In the genomic region with DNA sequence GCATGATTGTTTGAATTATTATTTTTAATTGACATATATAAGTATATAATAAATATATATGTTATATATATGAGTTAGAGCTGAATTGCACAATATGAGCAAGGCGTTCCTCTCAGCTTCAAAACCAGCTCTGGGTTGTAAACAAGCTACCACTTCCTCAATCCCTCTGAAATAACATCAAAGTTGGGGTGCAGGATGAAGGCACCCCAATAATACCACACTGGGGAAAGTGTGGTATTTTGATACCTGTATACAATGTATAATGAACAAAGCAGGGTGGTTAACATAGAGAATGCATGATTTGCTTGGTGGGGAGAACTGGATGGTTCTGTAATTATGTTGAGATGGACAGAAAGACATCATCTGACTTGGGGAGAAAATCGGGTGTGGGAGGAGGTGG, we compare ENCODE assay signal across 14 cellular contexts. TPM values are rescaled to one million over a fixed set of nuclear protein-coding genes. Genes with fewer than 3 reads are reported as not detected.
A peak's percentile ranks its signal among the peaks of the same experiment; 100 is the strongest.
DNase-seq lines count a peak whose midpoint lies in the region; ATAC-seq and TF ChIP-seq lines count a peak whose summit lies in the region.
"Had no signal": no experiment of that assay in that cellular context is flagged by ENCODE, and none has a peak within 500 bp of the region (broad histone marks: within the 10 kb centered on the region; RNA-seq: fewer than 3 reads in every experiment).

No MANE protein-coding gene starts in this region.

- H3K79me2 ChIP-seq in GM23338 (replicated peaks; ENCODE audit: insufficient read depth) (peaks cover 32% of the 10 kb centered on the region), mesendoderm (ENCODE audit: control insufficient read depth, insufficient read depth, low read length) (peaks cover 24% of the 10 kb centered on the region)

- H3K9me3 ChIP-seq in heart left ventricle: no peaks in the 10 kb centered on the region
- H3K9me3 ChIP-seq: BE2C had no signal

- no peak overlapping the region for H3K4me3 ChIP-seq in GM23338
- no peak overlapping the region for H3K4me3 ChIP-seq in mesendoderm (ENCODE audit: low read length)
- H3K4me3 ChIP-seq in heart left ventricle: peak overlapping the region in 1 of 12 donors; percentile 84

- in situ Hi-C loops in GM13977 (cut with MboI; ENCODE audit: low pct_unique_long_range_greater_than_20kb, low sequenced_read_pairs, unreplicated experiment): loop anchor here (10.0 kb wide), 1 partner anchor 126 kb away; no protein-coding TSS in a partner anchor

- H2BK120ac ChIP-seq in mesendoderm (ENCODE audit: low read depth, low read length): no peak overlapping the region

- no peak overlapping the region; the same call in 1 of the 2 replicates for H3K4me2 ChIP-seq in GM23338
- no peak overlapping the region for H3K4me2 ChIP-seq in mesendoderm (ENCODE audit: low read length)

- no peak overlapping the region for H3K4ac ChIP-seq in mesendoderm (ENCODE audit: low read depth, low read length)

- no peak overlapping the region for H2AFZ ChIP-seq in GM23338

- TF ChIP-seq CTCF in GM23338 (conservative IDR thresholded peaks at IDR 0.05; ENCODE audit: low read depth in 2 of 2): no peak
- no peak for TF ChIP-seq CTCF in heart left ventricle (IDR thresholded peaks at IDR 0.05)
- TF ChIP-seq CTCF in GM13977 (IDR thresholded peaks at IDR 0.05; ENCODE audit: extremely low read depth, insufficient read depth, missing control alignments): no peak

- peaks cover 10% of the 10 kb centered on the region; the same call in 1 of the 2 replicates for H3K27me3 ChIP-seq in GM23338 (ENCODE audit: insufficient read depth)
- H3K27me3 ChIP-seq in mesendoderm (ENCODE audit: insufficient read depth, low read length, poor library complexity): no peaks in the 10 kb centered on the region
- peaks cover 0 to 6% (median 0%) of the 10 kb centered on the region in 9 donors for H3K27me3 ChIP-seq in heart left ventricle
- H3K27me3 ChIP-seq: BE2C had no signal

- H3K4me1 ChIP-seq in GM23338 (ENCODE audit: insufficient read depth) (peaks cover 66% of the 10 kb centered on the region), mesendoderm (ENCODE audit: control insufficient read depth, low read depth, low read length) (peaks cover 5% of the 10 kb centered on the region), heart left ventricle (peaks cover 0 to 72% (median 1%) of the 10 kb centered on the region in 12 donors)

- H4K20me1 ChIP-seq in GM23338 (replicated peaks; ENCODE audit: insufficient read depth): no peaks in the 10 kb centered on the region

- 0 out of 2 replicates have a peak, but pooled peaks cover 10% of the 10 kb centered on the region for H3F3A ChIP-seq in GM23338 (replicated peaks; ENCODE audit: low read depth)

- no peak overlapping the region for H2BK5ac ChIP-seq in mesendoderm (ENCODE audit: low read length)

- H3K23ac ChIP-seq in mesendoderm (ENCODE audit: low read length): no peak overlapping the region

- H3K4me1 Mint-ChIP-seq in GM23338: peaks cover 72% of the 10 kb centered on the region
- peaks cover 78% of the 10 kb centered on the region for H3K4me1 Mint-ChIP-seq in activated T-helper 2 cell treated with anti-CD3 and anti-CD28 coated beads, Interferon-gamma antibody, Interleukin-2, Interleukin-4, amounts not matched to agents 10 μg/mL and 5 μg/mL and 100 μg/mL, durations not matched to agents 14 hours and 24 hours and 36 hours (ENCODE audit: low read depth)

- no peaks in the 10 kb centered on the region for H3K9me2 ChIP-seq in GM23338 (ENCODE audit: insufficient read depth)

- peak overlapping the region; percentile 74; the same call in 1 of the 3 replicates for H3K4me3 Mint-ChIP-seq in GM23338
- H3K4me3 Mint-ChIP-seq in activated T-helper 2 cell treated with anti-CD3 and anti-CD28 coated beads, Interferon-gamma antibody, Interleukin-2, Interleukin-4, amounts not matched to agents 10 μg/mL and 5 μg/mL and 100 μg/mL, durations not matched to agents 14 hours and 24 hours and 36 hours (ENCODE audit: low read depth): peak overlapping the region; percentile 66

- H3K79me1 ChIP-seq in mesendoderm (ENCODE audit: low read length): peaks cover 2% of the 10 kb centered on the region

- no peak overlapping the region for H3K27ac ChIP-seq in GM23338 (ENCODE audit: low read depth)
- H3K27ac ChIP-seq in mesendoderm (ENCODE audit: low read depth, low read length): no peak overlapping the region
- H3K27ac ChIP-seq in heart left ventricle: peak overlapping the region in 1 of 12 donors; percentile 76

- H4K8ac ChIP-seq in mesendoderm (ENCODE audit: low read depth, low read length): no peak overlapping the region

- H3K9ac ChIP-seq in mesendoderm (ENCODE audit: low read length): no peak overlapping the region

- no peak overlapping the region for H4K5ac ChIP-seq in mesendoderm (ENCODE audit: low read length)

- peaks cover 3% of the 10 kb centered on the region; the same call in 1 of the 3 replicates for H3K36me3 Mint-ChIP-seq in GM23338 (ENCODE audit: low read depth)
- H3K36me3 Mint-ChIP-seq in activated T-helper 2 cell treated with anti-CD3 and anti-CD28 coated beads, Interferon-gamma antibody, Interleukin-2, Interleukin-4, amounts not matched to agents 10 μg/mL and 5 μg/mL and 100 μg/mL, durations not matched to agents 14 hours and 24 hours and 36 hours (ENCODE audit: low read depth): peaks cover 9% of the 10 kb centered on the region

- H3K36me3 ChIP-seq in GM23338 (ENCODE audit: insufficient read depth) (no peaks in the 10 kb centered on the region), mesendoderm (ENCODE audit: control insufficient read depth, insufficient read depth, low read length) (no peaks in the 10 kb centered on the region), heart left ventricle (no peaks in the 10 kb centered on the region)

- no peak overlapping the region for H3K27ac Mint-ChIP-seq in GM23338
- peak overlapping the region; percentile 59 for H3K27ac Mint-ChIP-seq in activated T-helper 2 cell treated with anti-CD3 and anti-CD28 coated beads, Interferon-gamma antibody, Interleukin-2, Interleukin-4, amounts not matched to agents 10 μg/mL and 5 μg/mL and 100 μg/mL, durations not matched to agents 14 hours and 24 hours and 36 hours

- H3K9me3 Mint-ChIP-seq in GM23338: no peaks in the 10 kb centered on the region; the same call in 1 of the 3 replicates
- H3K9me3 Mint-ChIP-seq in activated T-helper 2 cell treated with anti-CD3 and anti-CD28 coated beads, Interferon-gamma antibody, Interleukin-2, Interleukin-4, amounts not matched to agents 10 μg/mL and 5 μg/mL and 100 μg/mL, durations not matched to agents 14 hours and 24 hours and 36 hours: no peaks in the 10 kb centered on the region

- DNase-seq in AML-193 (lab: John Stamatoyannopoulos, UW) (peak; percentile 33 to 43), GM23338 (ENCODE audit: low spot score) (no peak), mesendoderm (no peak), heart left ventricle (no peak), 8988T (no peak), GM13977 (ENCODE audit: low spot score) (no peak), NCI-H2081 (lab: John Stamatoyannopoulos, UW) (no peak)
- no peak for DNase-seq in activated T-helper 2 cell treated with anti-CD3 and anti-CD28 coated beads, Interferon-gamma antibody, Interleukin-2, Interleukin-4, amounts not matched to agents 10 μg/mL and 5 μg/mL and 100 μg/mL, durations not matched to agents 14 hours and 24 hours and 36 hours (ENCODE audit: low spot score)
- DNase-seq: activated CD4-positive, alpha-beta T cell treated with anti-CD3 and anti-CD28 coated beads for 4 hours; BE2C; GDM1; nucleus accumbens; stimulated activated CD4-positive, alpha-beta T cell treated with anti-CD3 and anti-CD28 coated beads, Interleukin-1b, Interleukin-23, amount 100 ng/mL, for 48 hours had no signal

- peaks cover 13% of the 10 kb centered on the region for H3K27me3 Mint-ChIP-seq in GM23338 (ENCODE audit: insufficient read depth, low read depth, poor library complexity)
- H3K27me3 Mint-ChIP-seq in activated T-helper 2 cell treated with anti-CD3 and anti-CD28 coated beads, Interferon-gamma antibody, Interleukin-2, Interleukin-4, amounts not matched to agents 10 μg/mL and 5 μg/mL and 100 μg/mL, durations not matched to agents 14 hours and 24 hours and 36 hours (ENCODE audit: low read depth): no peaks in the 10 kb centered on the region

- H2AK5ac ChIP-seq in mesendoderm (ENCODE audit: low read length): no peak overlapping the region

- no peak overlapping the region for H3K18ac ChIP-seq in mesendoderm (ENCODE audit: low read length)

- intact Hi-C loops in activated T-helper 2 cell treated with anti-CD3 and anti-CD28 coated beads, Interferon-gamma antibody, Interleukin-2, Interleukin-4, amounts not matched to agents 10 μg/mL and 5 μg/mL and 100 μg/mL, durations not matched to agents 14 hours and 24 hours and 36 hours (cut with micrococcal nuclease): loop anchor here (2.0 to 5.0 kb wide), 4 partner anchors 92 to 158 kb away; partner anchors contain the start of gene SC5D
- intact Hi-C loops in heart left ventricle (cut with DNase I): loop anchor here in 8 of 10 donors (5.0 to 10.0 kb wide), 9 partner anchors 82 to 144 kb away; no protein-coding TSS in a partner anchor

- ATAC-seq in GM23338 (no peak), heart left ventricle (no peak)
- ATAC-seq: esophagus mucosa had no signal

- no CpG with 5 or more reads among the region's 2 CpGs for WGBS in mesendoderm (ENCODE audit: extremely low coverage, insufficient coverage, low lambda C conversion rate)
- 77 to 90% (median 83%) methylated on average over 2 of the region's 2 CpGs for WGBS in heart left ventricle, 4 donors

- H3K56ac ChIP-seq in mesendoderm (ENCODE audit: low read length): peak overlapping the region; percentile 5

- TF ChIP-seq POLR2A in heart left ventricle (IDR thresholded peaks at IDR 0.05): no peak

- H2BK15ac ChIP-seq in mesendoderm (replicated peaks; ENCODE audit: low read depth): no peak overlapping the region

TF ChIP-seq in GM23338, 12 proteins besides CTCF, POLR2A, EP300 and RAD21 (continues in another document):
- TF ChIP-seq JUNB (IDR thresholded peaks at IDR 0.05; ENCODE audit: unreplicated experiment) (no peak), POLR2AphosphoS5 (IDR thresholded peaks at IDR 0.05; ENCODE audit: low read depth) (no peak), ZNF331 (CRISPR knock-in tag; IDR thresholded peaks at IDR 0.05; ENCODE audit: low read depth) (no peak), EZH2phosphoT487 (IDR thresholded peaks at IDR 0.05; ENCODE audit: unreplicated experiment) (no peak), EZH2 (IDR thresholded peaks at IDR 0.05; ENCODE audit: low read depth, unreplicated experiment) (no peak)

RNA-seq across cellular contexts. Expression of gene SORL1, which starts 1.7 kb away (rescaled TPM):
- 78.3 and 78.8 TPM in 2 replicates for total RNA-seq in GM23338 (2014; rRNA removed; shearing (Covaris generic))
- polyA plus RNA-seq in GM23338 (2016; fragmentation: Nextera tagmentation; extraction: Ambion mirVana) (20.1 and 23.0 TPM in 2 replicates), heart left ventricle (under 1 TPM; 0.72 to 0.83 TPM)
- total RNA-seq in activated T-helper 2 cell treated with anti-CD3 and anti-CD28 coated beads, Interferon-gamma antibody, Interleukin-2, Interleukin-4, amounts not matched to agents 10 μg/mL and 5 μg/mL and 100 μg/mL, durations not matched to agents 14 hours and 24 hours and 36 hours: 20.2 and 20.3 TPM in 2 replicates
- polyA plus RNA-seq in mesendoderm (2013, experiment 1 of 2): 8.8 TPM
- polyA plus RNA-seq in mesendoderm (2013, experiment 2 of 2): 8.7 TPM
- 10 to 100 TPM in 3 of 9 donors, 1 to 10 TPM in 6; 2.9 to 20.5 (median 5.8) TPM for total RNA-seq in heart left ventricle

Comparison
In these comparisons a context has a peak if more than half of its experiments do, and no peak if none do; other contexts are left out.
1. DNase-seq: peak in AML-193 (2 of 2); none in GM23338 (single experiment), activated T-helper 2 cell treated with anti-CD3 and anti-CD28 coated beads, Interferon-gamma antibody, Interleukin-2, Interleukin-4, amounts not matched to agents 10 μg/mL and 5 μg/mL and 100 μg/mL, durations not matched to agents 14 hours and 24 hours and 36 hours (single experiment), mesendoderm (single experiment), heart left ventricle (0 of 5), 8988T (single experiment), GM13977 (single experiment) and NCI-H2081 (0 of 2).